Comparison of ENCODE assay signal across 13 cellular contexts in genomic region chr6:40112350-40112749, GRCh38.
"Had no signal": no experiment of that assay in that cellular context is flagged by ENCODE, and none has a peak within 500 bp of the region (broad histone marks: within the 10 kb centered on the region; RNA-seq: fewer than 3 reads in every experiment).

No MANE protein-coding gene starts in this region.

- ATAC-seq: activated T-helper 17 cell treated with anti-CD3 and anti-CD28 coated beads, Interleukin-2, amount 50 U/mL, for 72 hours; effector memory CD8-positive, alpha-beta T cell; left lung had no signal

- DNase-seq: activated B cell treated with CpG ODN at 0.5 μM for 24 hours; activated CD4-positive, alpha-beta T cell treated with anti-CD3 and anti-CD28 coated beads, Interleukin-2, amount 10 ng/mL, durations not matched to agents 24 days and 14 days; activated naive CD4-positive, alpha-beta T cell treated with anti-CD3 and anti-CD28 coated beads, Interleukin-2, amount 10 ng/mL, durations not matched to agents 7 days and 5 days; activated T-cell treated with anti-CD3 and anti-CD28 coated beads for 4 hours; cerebellar nuclear complex; effector memory CD8-positive, alpha-beta T cell; erythroblast; left lung; sigmoid colon; stimulated activated CD4-positive, alpha-beta T cell treated with anti-CD3 and anti-CD28 coated beads, Interleukin-12 subunit alpha, Interleukin-12 subunit beta, amount 100 ng/mL, for 4 hours; stimulated activated naive CD4-positive, alpha-beta T cell; substantia nigra had no signal

- H3K27ac ChIP-seq: left lung, sigmoid colon had no signal

- H3K27me3 ChIP-seq: left lung had no signal

- H3K4me3 ChIP-seq: left lung, sigmoid colon had no signal

- H3K4me1 ChIP-seq: left lung had no signal

- H3K36me3 ChIP-seq: left lung, sigmoid colon had no signal

- H3K9me3 ChIP-seq: sigmoid colon had no signal
